In the genomic region with DNA sequence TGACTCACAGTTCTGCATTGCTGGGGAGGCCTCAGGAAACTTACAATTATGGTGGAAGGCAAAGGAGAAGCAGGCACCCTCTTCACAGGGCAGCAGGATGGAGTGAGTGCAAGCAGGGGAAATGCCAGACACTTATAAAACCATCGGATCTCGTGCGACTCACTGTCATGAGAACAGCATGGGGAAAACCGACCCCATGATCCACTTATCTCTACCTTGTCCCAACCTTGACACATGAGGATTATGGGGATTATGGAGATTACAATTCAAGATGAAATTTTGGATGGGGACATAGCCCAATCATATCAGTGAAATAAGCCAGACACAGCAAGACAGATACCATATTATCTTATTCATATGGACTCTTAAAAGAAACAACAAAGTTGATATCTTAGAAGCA, we compare ENCODE assay signal across 8 cellular contexts.
"Had no signal": no experiment of that assay in that cellular context is flagged by ENCODE, and none has a peak within 500 bp of the region (broad histone marks: within the 10 kb centered on the region; RNA-seq: fewer than 3 reads in every experiment).

No MANE protein-coding gene starts in this region.

- H3K9ac ChIP-seq: GM23248 had no signal

- H3K9me3 ChIP-seq: HAP-1 had no signal

- H3K9me3 Mint-ChIP-seq: HFFc6 had no signal

- DNase-seq: GM23248, GOT3, H7, HFFc6 had no signal

- H3K27ac Mint-ChIP-seq: HFFc6, IgD-negative memory B cell had no signal

- H3K36me3 Mint-ChIP-seq: IgD-negative memory B cell had no signal

- H3K4me3 Mint-ChIP-seq: HFFc6, IgD-negative memory B cell had no signal

- ATAC-seq: HCT116, HepG2 had no signal

- H3K4me3 ChIP-seq: GM23248, HAP-1 had no signal

- H3K36me3 ChIP-seq: HAP-1 had no signal

- H3K27ac ChIP-seq: GM23248 had no signal
